23 cellular contexts compared by ENCODE assay signal in the genomic region with DNA sequence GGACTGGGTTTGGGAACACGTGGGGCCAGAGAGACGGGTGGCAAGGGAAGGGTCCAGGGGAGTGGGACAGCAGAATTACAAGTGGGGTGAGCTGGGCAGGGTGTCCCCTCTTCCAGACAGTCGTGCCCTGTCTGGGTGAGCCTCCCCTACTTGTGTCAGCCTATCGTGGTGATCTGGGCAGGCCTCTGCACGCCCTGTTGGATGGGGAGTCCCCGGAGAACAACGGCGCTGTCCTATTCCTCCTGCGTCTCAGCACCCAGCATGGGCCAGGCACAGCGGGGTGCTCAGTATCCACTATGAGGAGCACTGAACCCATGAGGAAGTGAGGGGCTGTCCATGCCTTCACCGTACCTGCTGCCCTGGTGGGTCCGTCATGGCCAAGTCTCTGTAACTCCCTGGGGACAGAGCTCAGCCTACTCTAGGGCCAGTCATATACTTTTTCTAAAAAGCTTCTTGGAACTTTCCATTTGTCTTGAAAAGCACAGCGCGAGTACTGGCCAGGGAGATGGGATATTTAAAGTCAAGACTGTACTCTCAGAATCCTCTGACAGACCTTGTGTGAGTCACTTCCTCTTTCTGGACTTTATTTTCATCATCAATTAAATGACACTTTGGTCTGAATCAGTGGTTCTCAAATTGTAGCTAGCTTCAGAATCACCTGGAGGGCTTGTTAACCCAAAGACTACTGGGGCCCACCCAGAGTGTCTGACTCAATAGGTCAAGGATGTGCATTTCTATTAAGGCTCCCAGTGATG.
DNase-seq lines count a peak whose midpoint lies in the region; ATAC-seq and TF ChIP-seq lines count a peak whose summit lies in the region.
"Had no signal": no experiment of that assay in that cellular context is flagged by ENCODE, and none has a peak within 500 bp of the region (broad histone marks: within the 10 kb centered on the region; RNA-seq: fewer than 3 reads in every experiment).

No MANE protein-coding gene starts in this region.

- H3K4me3 Mint-ChIP-seq in stimulated activated naive CD8-positive, alpha-beta T cell treated with anti-CD3 and anti-CD28 coated beads, Interleukin-15, amount 100 ng/mL, for 72 hours = no peak overlapping the region
- H3K4me3 Mint-ChIP-seq: naive B cell had no signal

- H3K27ac Mint-ChIP-seq in stimulated activated naive CD8-positive, alpha-beta T cell treated with anti-CD3 and anti-CD28 coated beads, Interleukin-15, amount 100 ng/mL, for 72 hours = no peak overlapping the region
- H3K27ac Mint-ChIP-seq: IgD-negative memory B cell had no signal

- no peaks in the 10 kb centered on the region for H3K4me1 ChIP-seq in upper lobe of right lung

- DNase-seq in stimulated activated naive CD8-positive, alpha-beta T cell treated with anti-CD3 and anti-CD28 coated beads, Interleukin-15, amount 100 ng/mL, for 72 hours = no peak
- no peak for DNase-seq in stimulated activated naive CD8-positive, alpha-beta T cell treated with anti-CD3 and anti-CD28 coated beads, Interleukin-15, Interleukin-2, amounts not matched to agents 100 U/mL and 50 U/mL, for 24 hours
- DNase-seq in OCI-M1 (lab: John Stamatoyannopoulos, UW) = peak; percentile 22
- peak; percentile 35 for DNase-seq in epithelial cell of esophagus (ENCODE audit: low read depth)
- DNase-seq in upper lobe of right lung = no peak
- DNase-seq in stimulated activated CD4-positive, alpha-beta T cell treated with anti-CD3 and anti-CD28 coated beads, Interleukin-1b, Interleukin-23, amount 100 ng/mL, for 48 hours = no peak
- no peak for DNase-seq in left lobe of liver (ENCODE audit: low spot score)
- DNase-seq: activated CD4-positive, alpha-beta T cell treated with anti-CD3 and anti-CD28 coated beads for 4 hours; activated CD8-positive, alpha-beta memory T cell treated with anti-CD3 and anti-CD28 coated beads, Interleukin-2, amount 50 U/mL, for 48 hours; activated gamma-delta T cell; caudate nucleus; EL; foreskin melanocyte; mesenchymal stem cell; MM.1S; naive B cell; NCI-H1930; right cardiac atrium; RPMI8226 had no signal

- ATAC-seq in stimulated activated naive CD8-positive, alpha-beta T cell treated with anti-CD3 and anti-CD28 coated beads, Interleukin-15, amount 100 ng/mL, for 72 hours = peak; percentile 16
- ATAC-seq in stimulated activated naive CD8-positive, alpha-beta T cell treated with anti-CD3 and anti-CD28 coated beads, Interleukin-15, Interleukin-2, amounts not matched to agents 100 U/mL and 50 U/mL, for 24 hours = no peak
- ATAC-seq in upper lobe of right lung = peak; percentile 8
- ATAC-seq in left lobe of liver = no peak
- no peak for ATAC-seq in GM18907 (IDR thresholded peaks at IDR 0.05; ENCODE audit: unreplicated experiment)
- ATAC-seq: right cardiac atrium had no signal

- no peaks in the 10 kb centered on the region for H3K9me3 ChIP-seq in upper lobe of right lung

- intact Hi-C loops in upper lobe of right lung (cut with DNase I) = no loop called here

- peaks cover 4% of the 10 kb centered on the region for H3K27me3 ChIP-seq in upper lobe of right lung
- H3K27me3 ChIP-seq: dorsolateral prefrontal cortex had no signal

- peaks cover 17% of the 10 kb centered on the region for H3K27me3 Mint-ChIP-seq in stimulated activated naive CD8-positive, alpha-beta T cell treated with anti-CD3 and anti-CD28 coated beads, Interleukin-15, amount 100 ng/mL, for 72 hours

- no peak overlapping the region for H3K27ac ChIP-seq in upper lobe of right lung
- H3K27ac ChIP-seq: dorsolateral prefrontal cortex, HL-60 had no signal

- no peaks in the 10 kb centered on the region for H3K4me1 Mint-ChIP-seq in stimulated activated naive CD8-positive, alpha-beta T cell treated with anti-CD3 and anti-CD28 coated beads, Interleukin-15, amount 100 ng/mL, for 72 hours
- H3K4me1 Mint-ChIP-seq: IgD-negative memory B cell, naive B cell had no signal

- TF ChIP-seq CTCF in epithelial cell of esophagus (IDR thresholded peaks at IDR 0.05; ENCODE audit: insufficient read depth, low read depth, low read length, missing control alignments) (no peak), upper lobe of right lung (IDR thresholded peaks at IDR 0.05) (no peak)

- no peaks in the 10 kb centered on the region for H3K9me3 Mint-ChIP-seq in stimulated activated naive CD8-positive, alpha-beta T cell treated with anti-CD3 and anti-CD28 coated beads, Interleukin-15, amount 100 ng/mL, for 72 hours

- H3K4me3 ChIP-seq in epithelial cell of esophagus (ENCODE audit: low read length) = no peak overlapping the region
- no peak overlapping the region for H3K4me3 ChIP-seq in upper lobe of right lung
- H3K4me3 ChIP-seq: dorsolateral prefrontal cortex had no signal

- no peaks in the 10 kb centered on the region for H3K36me3 ChIP-seq in upper lobe of right lung

Comparison
In these comparisons a context has a peak if more than half of its experiments do, and no peak if none do; other contexts are left out.
1. ATAC-seq: peak in stimulated activated naive CD8-positive, alpha-beta T cell treated with anti-CD3 and anti-CD28 coated beads, Interleukin-15, amount 100 ng/mL, for 72 hours (single experiment) and upper lobe of right lung (single experiment); none in stimulated activated naive CD8-positive, alpha-beta T cell treated with anti-CD3 and anti-CD28 coated beads, Interleukin-15, Interleukin-2, amounts not matched to agents 100 U/mL and 50 U/mL, for 24 hours (single experiment), left lobe of liver (single experiment) and GM18907 (single experiment).
2. DNase-seq: peak in OCI-M1 (single experiment) and epithelial cell of esophagus (single experiment); none in stimulated activated naive CD8-positive, alpha-beta T cell treated with anti-CD3 and anti-CD28 coated beads, Interleukin-15, amount 100 ng/mL, for 72 hours (0 of 2), stimulated activated naive CD8-positive, alpha-beta T cell treated with anti-CD3 and anti-CD28 coated beads, Interleukin-15, Interleukin-2, amounts not matched to agents 100 U/mL and 50 U/mL, for 24 hours (single experiment), upper lobe of right lung (single experiment), stimulated activated CD4-positive, alpha-beta T cell treated with anti-CD3 and anti-CD28 coated beads, Interleukin-1b, Interleukin-23, amount 100 ng/mL, for 48 hours (single experiment) and left lobe of liver (single experiment).